Comparison of ENCODE assay signal across 23 cellular contexts in the genomic region with DNA sequence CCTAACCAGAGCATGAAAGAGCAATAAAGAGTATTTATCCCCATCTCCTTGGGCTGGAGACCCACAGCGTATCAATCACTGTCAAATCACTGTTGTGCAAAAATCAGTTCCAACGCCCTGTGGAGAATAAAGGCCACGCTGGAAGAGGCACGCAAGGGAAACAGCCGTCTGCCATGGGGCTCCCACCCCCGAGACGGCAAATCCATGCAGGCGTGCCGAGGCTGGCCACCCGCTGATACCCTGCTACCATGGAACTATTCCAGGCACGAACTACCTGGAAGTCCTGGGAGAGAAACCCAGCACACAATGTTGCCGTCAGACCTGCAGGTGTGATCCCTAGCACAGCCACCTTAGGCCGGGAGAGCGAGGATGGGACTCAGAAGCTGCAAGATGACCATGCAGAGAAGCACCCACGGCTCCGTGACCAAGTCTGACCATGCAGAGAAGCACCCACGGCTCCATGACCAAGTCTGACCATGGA.
"Had no signal": no experiment of that assay in that cellular context is flagged by ENCODE, and none has a peak within 500 bp of the region (broad histone marks: within the 10 kb centered on the region; RNA-seq: fewer than 3 reads in every experiment).

No MANE protein-coding gene starts in this region.

- H3K27ac ChIP-seq: esophagus muscularis mucosa, foreskin keratinocyte, heart right ventricle, pancreas, psoas muscle, skin epidermis, thoracic aorta, vagina had no signal

- H3K36me3 ChIP-seq: pancreas, thoracic aorta, vagina had no signal

- H3K4me1 ChIP-seq: foreskin keratinocyte, pancreas had no signal

- ATAC-seq: activated CD8-positive, alpha-beta T cell treated with anti-CD3 and anti-CD28 coated beads for 36 hours; activated T-cell treated with anti-CD3 and anti-CD28 coated beads, Interleukin-2, amount 50 U/mL, for 4 hours; activated T-helper 17 cell treated with anti-CD3 and anti-CD28 coated beads, Interleukin-2, amount 50 U/mL, for 72 hours; foreskin keratinocyte; left ventricle myocardium superior; pancreas; psoas muscle; stimulated activated effector memory CD8-positive, alpha-beta T cell treated with anti-CD3 and anti-CD28 coated beads, Interleukin-12 subunit alpha, Interleukin-12 subunit beta, amount 100 ng/mL, for 72 hours had no signal

- H3K27me3 ChIP-seq: esophagus muscularis mucosa, foreskin keratinocyte, heart right ventricle, pancreas, vagina had no signal

- H3K4me3 ChIP-seq: esophagus muscularis mucosa, heart right ventricle, pancreas, psoas muscle, skin epidermis, thoracic aorta, vagina had no signal

- H3K9me3 ChIP-seq: esophagus muscularis mucosa, heart right ventricle, pancreas, psoas muscle, thoracic aorta, vagina had no signal

- DNase-seq: activated CD4-positive, alpha-beta T cell treated with anti-CD3 and anti-CD28 coated beads for 1 hour; activated CD4-positive, alpha-beta T cell treated with anti-CD3 and anti-CD28 coated beads, Interleukin-2, amount 10 ng/mL, durations not matched to agents 7 days and 5 days; activated CD8-positive, alpha-beta T cell treated with anti-CD3 and anti-CD28 coated beads for 36 hours; activated naive CD4-positive, alpha-beta T cell; activated T-cell treated with anti-CD3 and anti-CD28 coated beads, Interleukin-2, amount 50 U/mL, for 4 hours; anterior cingulate cortex; dermis blood vessel endothelial cell; effector CD4-positive, alpha-beta T cell; foreskin keratinocyte; heart right ventricle; left ventricle myocardium superior; mammary epithelial cell; nucleus accumbens; stimulated activated CD4-positive, alpha-beta T cell treated with anti-CD3 and anti-CD28 coated beads, Interleukin-4, amount 100 ng/mL, for 24 hours; T-helper 2 cell had no signal
